In the genomic region with DNA sequence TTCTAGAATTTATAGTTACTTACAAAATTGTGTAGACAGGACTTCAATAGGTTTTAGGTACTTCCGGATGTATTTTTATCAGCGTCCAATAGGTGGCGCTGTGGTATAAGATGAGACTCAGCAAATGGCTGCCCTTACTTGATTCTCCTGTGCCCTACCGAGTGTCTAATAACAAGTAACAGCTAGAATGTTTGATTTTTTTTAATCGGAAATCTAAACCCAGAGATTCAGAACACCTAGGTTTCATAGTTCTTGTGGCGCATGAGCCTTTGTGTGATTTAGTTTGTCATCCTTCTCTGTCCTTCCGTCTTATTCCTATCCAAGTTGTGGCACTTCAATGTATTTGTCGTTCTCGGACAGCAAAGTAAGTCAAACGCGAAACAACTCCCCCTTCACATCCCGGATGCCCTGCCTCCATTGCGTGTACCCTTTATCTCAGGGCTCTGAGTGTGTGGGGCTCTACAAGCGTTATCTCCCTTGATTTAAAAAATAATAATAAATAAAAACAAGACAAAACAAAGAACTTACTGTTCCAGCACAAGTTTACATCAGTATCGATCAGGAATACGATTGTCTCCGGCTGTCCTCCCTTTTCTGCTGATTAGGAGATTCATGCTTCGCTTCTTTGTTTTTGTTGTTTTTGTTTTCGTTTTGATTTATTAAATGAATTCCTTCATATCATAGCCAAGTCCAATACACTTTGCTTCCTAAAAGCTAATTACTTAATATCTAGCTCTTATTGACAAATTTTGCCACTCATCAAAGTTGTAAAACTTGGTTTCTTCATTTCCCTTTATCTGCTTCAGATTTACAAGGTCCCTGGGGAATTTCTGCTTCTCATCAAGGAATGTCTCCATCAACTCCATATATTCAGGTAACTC, we compare ENCODE assay signal across 8 cellular contexts. TPM values are rescaled to one million over a fixed set of nuclear protein-coding genes. Genes with fewer than 3 reads are reported as not detected.
DNase-seq lines count a peak whose midpoint lies in the region; ATAC-seq and TF ChIP-seq lines count a peak whose summit lies in the region.

No MANE protein-coding gene starts in this region.

- peak overlapping the region; percentile 43 for H3K27ac Mint-ChIP-seq in Calu3 (ENCODE audit: unreplicated experiment)

- no peaks in the 10 kb centered on the region for H3K4me1 ChIP-seq in IMR-90 (ENCODE audit: control insufficient read depth, insufficient read depth, low read length)
- H3K4me1 ChIP-seq in OCI-LY1 (ENCODE audit: insufficient read depth, low read length, severe bottlenecking): peaks cover 22% of the 10 kb centered on the region
- H3K4me1 ChIP-seq in muscle layer of colon (ENCODE audit: insufficient read depth, low read length): peaks cover 3% of the 10 kb centered on the region

- TF ChIP-seq CTCF in Calu3 (IDR thresholded peaks at IDR 0.05; ENCODE audit: unreplicated experiment): peak; percentile 72
- peak; percentile 90 for TF ChIP-seq CTCF in IMR-90 (conservative IDR thresholded peaks at IDR 0.05; ENCODE audit: low read depth, low read length)
- TF ChIP-seq CTCF in OCI-LY1 (IDR thresholded peaks at IDR 0.05; ENCODE audit: low read length): peak; percentile 86
- TF ChIP-seq CTCF in epithelial cell of proximal tubule (conservative IDR thresholded peaks at IDR 0.05; ENCODE audit: low read depth, low read length): peak; percentile 82

- peak; percentile 88 for TF ChIP-seq RAD21 in IMR-90 (IDR thresholded peaks at IDR 0.05; ENCODE audit: low read length)

- peak overlapping the region; percentile 28; the same call in 1 of the 2 replicates for H3K27ac ChIP-seq in IMR-90 (ENCODE audit: insufficient read depth, low read length)
- H3K27ac ChIP-seq in OCI-LY1 (ENCODE audit: low read depth, low read length, poor library complexity, severe bottlenecking): peak overlapping the region; percentile 50
- H3K27ac ChIP-seq in muscle layer of colon (ENCODE audit: low read depth, low read length): peak overlapping the region; percentile 40

- no peaks in the 10 kb centered on the region for H3K9me1 ChIP-seq in IMR-90 (ENCODE audit: insufficient read depth, low read length)

- H2BK20ac ChIP-seq in IMR-90 (ENCODE audit: low read depth, low read length): no peak overlapping the region

- peak overlapping the region; percentile 37; the same call in 1 of the 2 replicates for H3K4ac ChIP-seq in IMR-90 (ENCODE audit: low read depth, low read length)

- H3K4me3 Mint-ChIP-seq in Calu3 (ENCODE audit: low read depth, unreplicated experiment): peak overlapping the region; percentile 77

- H4K20me1 ChIP-seq in IMR-90 (ENCODE audit: insufficient read depth, low read length): no peaks in the 10 kb centered on the region
- no peaks in the 10 kb centered on the region for H4K20me1 ChIP-seq in OCI-LY1 (ENCODE audit: insufficient read depth, low read length)

- intact Hi-C loops in Calu3 (cut with micrococcal nuclease; ENCODE audit: unreplicated experiment): loop anchor here (1.0 kb wide), 1 partner anchor 40 kb away; no protein-coding TSS in a partner anchor
- intact Hi-C loops in IMR-90 (cut with micrococcal nuclease): loop anchor here (1.0 to 10.0 kb wide), 3 partner anchors 291 to 1878 kb away; a partner anchor contains a TSS

- POLR2A ChIA-PET in IMR-90 (lab: Charles Lee; ENCODE audit: unreplicated experiment): interaction anchor here (0.6 to 0.7 kb wide), 2 partner anchors 41 to 72 kb away, joined by 4 read pairs; no protein-coding TSS in a partner anchor

- H2BK5ac ChIP-seq in IMR-90 (ENCODE audit: low read depth, low read length, poor library complexity, severe bottlenecking): peak overlapping the region; percentile 21

- H2AFZ ChIP-seq in IMR-90 (replicated peaks; ENCODE audit: low read length, poor library complexity): peak overlapping the region; percentile 8
- peak overlapping the region; percentile 98 for H2AFZ ChIP-seq in OCI-LY1 (ENCODE audit: low read length)

- H3K27me3 Mint-ChIP-seq in Calu3 (ENCODE audit: unreplicated experiment): no peaks in the 10 kb centered on the region

- no peak overlapping the region for H2AK9ac ChIP-seq in IMR-90 (replicated peaks; ENCODE audit: low read depth, low read length, poor library complexity)

- no peak overlapping the region for H2AK5ac ChIP-seq in IMR-90 (ENCODE audit: low read depth, low read length)

- peak overlapping the region; percentile 54; the same call in 1 of the 2 replicates for H3K18ac ChIP-seq in IMR-90 (ENCODE audit: low read depth, low read length)

- H3K14ac ChIP-seq in IMR-90 (replicated peaks; ENCODE audit: low read depth, low read length): peak overlapping the region; percentile 53; the same call in 1 of the 2 replicates

- H3K9me3 Mint-ChIP-seq in Calu3 (ENCODE audit: low read depth, unreplicated experiment): no peaks in the 10 kb centered on the region

- WGBS in IMR-90 (ENCODE audit: extremely low coverage in 2 of 2, insufficient read length in 1 of 2), 2 experiments: 33% methylated on average over 4 of the region's 19 CpGs; no CpG with 5 or more reads in 1 of the 2 experiments

- H3K27me3 ChIP-seq in IMR-90 (ENCODE audit: control insufficient read depth, insufficient read depth, low read length) (no peaks in the 10 kb centered on the region; the same call in 1 of the 2 replicates), OCI-LY1 (ENCODE audit: insufficient read depth, low read length) (no peaks in the 10 kb centered on the region), muscle layer of colon (ENCODE audit: control insufficient read depth in 1 of 2, insufficient read depth in 2 of 2, low read length in 2 of 2) (no peaks in the 10 kb centered on the region)

- no peaks in the 10 kb centered on the region for H3K9me2 ChIP-seq in OCI-LY1 (ENCODE audit: low read depth, low read length)

- peak overlapping the region; percentile 74 for H3K9ac ChIP-seq in IMR-90 (ENCODE audit: low read depth, low read length)
- peak overlapping the region; percentile 78 for H3K9ac ChIP-seq in OCI-LY1 (ENCODE audit: low read length)
- peak overlapping the region; percentile 66 for H3K9ac ChIP-seq in muscle layer of colon (ENCODE audit: low read length)

- TF ChIP-seq POLR2A in IMR-90 (IDR thresholded peaks at IDR 0.05; ENCODE audit: low read depth, low read length): no peak

- peaks cover 21% of the 10 kb centered on the region for H3K4me1 Mint-ChIP-seq in Calu3 (ENCODE audit: low read depth, unreplicated experiment)

- in situ Hi-C loops in IMR-90 (cut with MboI; ENCODE audit: low sequenced_read_pairs): no loop called here

- H3K4me3 ChIP-seq in IMR-90 (ENCODE audit: insufficient read depth, low read depth, low read length) (peak overlapping the region; percentile 53), OCI-LY1 (ENCODE audit: low read depth, low read length, poor library complexity, severe bottlenecking) (peak overlapping the region; percentile 69), epithelial cell of proximal tubule (ENCODE audit: low read depth, low read length) (peak overlapping the region; percentile 52), muscle layer of colon (ENCODE audit: low read depth in 1 of 2, low read length in 2 of 2) (peak overlapping the region; percentile 9 to 88)

- 0 out of 2 replicates have a peak overlapping the region, but pooled peaks have one; percentile 15 for H3K23ac ChIP-seq in IMR-90 (ENCODE audit: low read depth, low read length)

- H3K4me2 ChIP-seq in IMR-90 (ENCODE audit: low read depth, low read length): peak overlapping the region; percentile 91
- H3K4me2 ChIP-seq in OCI-LY1 (ENCODE audit: low read length): peak overlapping the region; percentile 93

- DNase-seq in Calu3 (peak; percentile 83), IMR-90 (peak; percentile 93), activated T-cell treated with anti-CD3 and anti-CD28 coated beads for 1 hour (ENCODE audit: low read depth) (peak; percentile 76), epithelial cell of proximal tubule (ENCODE audit: low read depth) (peak; percentile 80)
- peak; percentile 53 to 54 for DNase-seq in stimulated activated CD8-positive, alpha-beta memory T cell treated with anti-CD3 and anti-CD28 coated beads, Interleukin-7, amount 100 ng/mL, for 1 hour (ENCODE audit: low read depth in 2 of 2)

- peaks cover 6% of the 10 kb centered on the region for H3K36me3 Mint-ChIP-seq in Calu3 (ENCODE audit: insufficient read depth, unreplicated experiment)

- CTCF ChIA-PET in Calu3 (lab: Charles Lee) (interaction anchor here (0.6 to 2.0 kb wide), 6 partner anchors 19 to 364 kb away, joined by 3 to 14 read pairs (median 4); a partner anchor contains a TSS), IMR-90 (lab: Yijun Ruan, JAX) (interaction anchor here (0.6 to 1.5 kb wide), 2 partner anchors 51 to 224 kb away, joined by 6 to 11 read pairs; a partner anchor contains a TSS)

- peak overlapping the region; percentile 61; the same call in 1 of the 2 replicates for H2BK120ac ChIP-seq in IMR-90 (ENCODE audit: low read depth, low read length)

- H3K56ac ChIP-seq in IMR-90 (ENCODE audit: extremely low read depth, insufficient read depth, low read length): peak overlapping the region; percentile 84

- peak overlapping the region; percentile 66 to 84 for H4K8ac ChIP-seq in IMR-90 (ENCODE audit: low read depth in 2 of 2, low read length in 2 of 2)

- peak overlapping the region; percentile 85 for H4K5ac ChIP-seq in IMR-90 (ENCODE audit: low read depth, low read length)

- H3K79me1 ChIP-seq in IMR-90 (ENCODE audit: low read depth in 1 of 2, low read length in 2 of 2): no peaks in the 10 kb centered on the region

- H3K36me3 ChIP-seq in IMR-90 (ENCODE audit: control insufficient read depth, insufficient read depth, low read length) (no peaks in the 10 kb centered on the region), OCI-LY1 (ENCODE audit: insufficient read depth, low read length) (no peaks in the 10 kb centered on the region), muscle layer of colon (ENCODE audit: insufficient read depth, low read length) (no peaks in the 10 kb centered on the region)

- dilution Hi-C loops in IMR-90 (cut with HindIII; ENCODE audit: low sequenced_read_pairs, unreplicated experiment): no loop called here

- H3K9me3 ChIP-seq in IMR-90 (ENCODE audit: control insufficient read depth, insufficient read depth, low read length) (no peaks in the 10 kb centered on the region), OCI-LY1 (ENCODE audit: low read length) (no peaks in the 10 kb centered on the region), muscle layer of colon (ENCODE audit: low read length) (no peaks in the 10 kb centered on the region)

- BruUV-seq in Calu3 (replicated peaks; lab: Mats Ljungman, UMichigan) (no TSS peak), IMR-90 (replicated peaks; lab: Mats Ljungman, UMichigan) (no TSS peak)

- ATAC-seq in GM21447 (IDR thresholded peaks at IDR 0.05; ENCODE audit: unreplicated experiment) (peak; percentile 94), IMR-90 (ENCODE audit: low read depth) (peak; percentile 96)

- no peaks in the 10 kb centered on the region for H3F3A ChIP-seq in OCI-LY1 (ENCODE audit: insufficient read depth, low read length)

- H4K91ac ChIP-seq in IMR-90 (ENCODE audit: insufficient read depth, low read depth, low read length): peak overlapping the region; percentile 45

- H2BK15ac ChIP-seq in IMR-90 (ENCODE audit: low read depth, low read length): peak overlapping the region; percentile 60; the same call in 1 of the 3 replicates

- H3K79me2 ChIP-seq in OCI-LY1 (ENCODE audit: insufficient read depth, low read length): no peaks in the 10 kb centered on the region

RNA-seq across cellular contexts. Expression of a gene that starts 50.7 kb away (rescaled TPM):
- 45.9 and 51.0 TPM in 2 replicates for total RNA-seq in Calu3 (2022)
- 34.8 and 63.3 TPM in 2 replicates for total RNA-seq in IMR-90 (2012; rRNA removed)
- polyA plus RNA-seq in IMR-90 (2012; rRNA removed): 15.6 and 21.2 TPM in 2 replicates
- 8.2 and 8.3 TPM in 2 replicates for polyA plus RNA-seq in IMR-90 (2012; cell fraction: cytosol; rRNA removed)
- 9.8 and 38.2 TPM in 2 replicates for polyA plus RNA-seq in IMR-90 (2012; cell fraction: nucleus; rRNA removed; ENCODE audit: low replicate concordance)
- total RNA-seq in epithelial cell of proximal tubule: 31.2 and 53.5 TPM in 2 replicates

Comparison
In these comparisons a context has a peak if more than half of its experiments do, and no peak if none do; other contexts are left out.
1. Peak in every context shown above with its lines: DNase-seq, ATAC-seq, H3K4me3 ChIP-seq and H3K27ac ChIP-seq.